In the genomic region with DNA sequence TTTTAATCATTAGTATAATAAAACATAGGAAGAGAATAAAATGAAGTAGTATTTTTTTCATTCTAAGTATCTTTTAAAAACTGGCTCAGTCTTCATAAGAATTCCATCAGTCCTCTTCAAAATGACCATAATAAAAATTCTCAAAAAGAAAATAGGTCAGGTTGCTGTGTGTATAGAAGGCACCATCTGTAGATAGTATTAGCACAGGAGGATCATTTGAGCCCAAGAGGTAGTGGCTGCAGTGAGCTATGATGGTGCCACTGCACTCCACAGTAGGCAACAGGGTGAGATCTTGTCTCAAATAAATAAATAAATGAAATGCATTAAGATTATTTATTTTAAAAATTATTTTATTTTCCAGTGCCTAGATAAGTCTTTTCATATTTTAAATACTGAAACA, we compare ENCODE assay signal across 22 cellular contexts.
"Had no signal": no experiment of that assay in that cellular context is flagged by ENCODE, and none has a peak within 500 bp of the region (broad histone marks: within the 10 kb centered on the region; RNA-seq: fewer than 3 reads in every experiment).

No MANE protein-coding gene starts in this region.

- DNase-seq: naive thymus-derived CD8-positive, alpha-beta T cell; nephron progenitor cell; occipital lobe; ovary; posterior cingulate gyrus; psoas muscle; right cardiac atrium; right lobe of liver; sigmoid colon; small intestine; stimulated activated CD4-positive, alpha-beta T cell treated with anti-CD3 and anti-CD28 coated beads, Interleukin-15, amount 100 ng/mL, for 24 hours; stimulated activated CD4-positive, alpha-beta T cell treated with anti-CD3 and anti-CD28 coated beads, Interleukin-2, amount 100 ng/mL, for 24 hours; stimulated activated CD4-positive, alpha-beta T cell treated with anti-CD3 and anti-CD28 coated beads, Interleukin-2, amount 100 ng/mL, for 48 hours; stimulated activated CD4-positive, alpha-beta T cell treated with anti-CD3 and anti-CD28 coated beads, Interleukin-4, amount 100 ng/mL, for 24 hours; stimulated activated naive B cell treated with anti-CD40 and anti-IgM and Interleukin-4, amounts not matched to agents 10 μg/mL and 1 μg/mL and 100 μg/mL, for 72 hours; stimulated activated naive CD4-positive, alpha-beta T cell treated with Interleukin-2 at 50 U/mL for 16 hours; stomach; thyroid gland; trophoblast cell; upper lobe of left lung had no signal

- ATAC-seq: naive thymus-derived CD8-positive, alpha-beta T cell; natural killer cell treated with Interleukin-12 subunit alpha and Interleukin-12 subunit beta and Interleukin-15 and Interleukin-18, amount 100 ng/mL, for 72 hours; psoas muscle; right cardiac atrium; right lobe of liver; stimulated activated effector memory CD8-positive, alpha-beta T cell treated with anti-CD3 and anti-CD28 coated beads, Interleukin-12 subunit alpha, Interleukin-12 subunit beta, amount 100 ng/mL, for 72 hours; stimulated activated naive B cell treated with anti-CD40 and anti-IgM and Interleukin-4, amounts not matched to agents 10 μg/mL and 1 μg/mL and 100 μg/mL, for 72 hours had no signal
